ENCODE assay signal across 1 cellular context in the genomic region with DNA sequence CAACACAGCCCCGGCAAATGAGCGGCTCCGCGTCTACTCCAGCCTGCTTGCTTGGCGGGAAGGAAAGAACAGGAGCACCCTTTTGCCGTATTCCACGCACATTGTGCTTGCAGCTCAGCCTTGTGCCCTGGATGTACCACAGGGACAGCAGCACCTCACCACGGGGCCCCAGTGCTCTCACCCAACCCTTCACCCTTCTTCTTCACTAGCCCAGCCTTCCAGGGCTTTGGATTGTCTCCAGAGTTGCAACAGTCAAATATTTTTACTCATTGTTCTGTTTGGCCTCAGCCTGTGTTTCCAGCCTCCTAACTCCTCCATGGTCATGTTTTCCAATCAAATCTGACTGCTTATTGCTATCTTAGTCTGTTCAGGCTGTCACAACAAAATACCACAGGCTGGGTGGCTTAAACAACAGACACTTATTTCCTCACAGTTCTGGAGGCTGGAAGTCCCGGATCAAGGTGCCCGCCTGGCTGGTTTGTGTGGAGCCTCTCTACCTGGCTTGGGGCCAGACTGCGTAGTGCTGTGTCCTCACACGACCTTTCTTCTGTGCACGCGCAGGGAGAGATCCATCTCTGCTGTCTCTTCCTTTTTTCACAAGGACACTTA.
TF ChIP-seq lines count a peak whose summit lies in the region.

No MANE protein-coding gene starts in this region.

TF ChIP-seq in HepG2, 621 proteins besides CTCF, POLR2A, EP300 and RAD21 (continued from another document and continues in another):
- TF ChIP-seq, protein P1, sequence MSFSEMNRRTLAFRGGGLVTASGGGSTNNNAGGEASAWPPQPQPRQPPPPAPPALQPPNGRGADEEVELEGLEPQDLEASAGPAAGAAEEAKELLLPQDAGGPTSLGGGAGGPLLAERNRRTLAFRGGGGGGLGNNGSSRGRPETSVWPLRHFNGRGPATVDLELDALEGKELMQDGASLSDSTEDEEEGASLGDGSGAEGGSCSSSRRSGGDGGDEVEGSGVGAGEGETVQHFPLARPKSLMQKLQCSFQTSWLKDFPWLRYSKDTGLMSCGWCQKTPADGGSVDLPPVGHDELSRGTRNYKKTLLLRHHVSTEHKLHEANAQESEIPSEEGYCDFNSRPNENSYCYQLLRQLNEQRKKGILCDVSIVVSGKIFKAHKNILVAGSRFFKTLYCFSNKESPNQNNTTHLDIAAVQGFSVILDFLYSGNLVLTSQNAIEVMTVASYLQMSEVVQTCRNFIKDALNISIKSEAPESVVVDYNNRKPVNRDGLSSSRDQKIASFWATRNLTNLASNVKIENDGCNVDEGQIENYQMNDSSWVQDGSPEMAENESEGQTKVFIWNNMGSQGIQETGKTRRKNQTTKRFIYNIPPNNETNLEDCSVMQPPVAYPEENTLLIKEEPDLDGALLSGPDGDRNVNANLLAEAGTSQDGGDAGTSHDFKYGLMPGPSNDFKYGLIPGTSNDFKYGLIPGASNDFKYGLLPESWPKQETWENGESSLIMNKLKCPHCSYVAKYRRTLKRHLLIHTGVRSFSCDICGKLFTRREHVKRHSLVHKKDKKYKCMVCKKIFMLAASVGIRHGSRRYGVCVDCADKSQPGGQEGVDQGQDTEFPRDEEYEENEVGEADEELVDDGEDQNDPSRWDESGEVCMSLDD (CRISPR knock-in tag; IDR thresholded peaks at IDR 0.05; ENCODE audit: borderline replicate concordance), result no peak
- TF ChIP-seq NFYB (CRISPR knock-in tag; IDR thresholded peaks at IDR 0.05) (no peak), ZNF121 (CRISPR knock-in tag; IDR thresholded peaks at IDR 0.05) (no peak), ZNF577 (CRISPR knock-in tag; IDR thresholded peaks at IDR 0.05; ENCODE audit: borderline replicate concordance, low read depth) (no peak), ZBTB1 (CRISPR knock-in tag; IDR thresholded peaks at IDR 0.05; ENCODE audit: borderline replicate concordance) (no peak), RNF2 (conservative IDR thresholded peaks at IDR 0.05; ENCODE audit: low read depth) (no peak), CREM (IDR thresholded peaks at IDR 0.05) (peak; percentile 30; the same call in 1 of the 2 replicates), CREM (CRISPR knock-in tag; IDR thresholded peaks at IDR 0.05) (no peak), ZFP36L2 (CRISPR knock-in tag; IDR thresholded peaks at IDR 0.05) (no peak), ZNF775 (CRISPR knock-in tag; IDR thresholded peaks at IDR 0.05; ENCODE audit: borderline replicate concordance) (no peak), ZBTB42 (CRISPR knock-in tag; IDR thresholded peaks at IDR 0.05) (no peak), CBX2 (IDR thresholded peaks at IDR 0.05; ENCODE audit: low read depth, low read length) (no peak), CBX2 (CRISPR knock-in tag; IDR thresholded peaks at IDR 0.05; ENCODE audit: low read depth) (no peak), SETDB1 (CRISPR knock-in tag; IDR thresholded peaks at IDR 0.05; ENCODE audit: borderline replicate concordance) (no peak), RXRA (CRISPR knock-in tag; IDR thresholded peaks at IDR 0.05) (peak; percentile 94), ZFP1 (CRISPR knock-in tag; IDR thresholded peaks at IDR 0.05) (no peak), TEAD3 (CRISPR knock-in tag; optimal IDR thresholded peaks at IDR 0.05; ENCODE audit: borderline replicate concordance) (no peak), BORCS8-MEF2B (CRISPR knock-in tag; IDR thresholded peaks at IDR 0.05) (no peak), PHF21A (CRISPR knock-in tag; IDR thresholded peaks at IDR 0.05) (no peak), NCOR1 (IDR thresholded peaks at IDR 0.05; ENCODE audit: borderline replicate concordance, low read length) (peak; percentile 58; the same call in 1 of the 2 replicates), IRX3 (CRISPR knock-in tag; IDR thresholded peaks at IDR 0.05; ENCODE audit: borderline replicate concordance, low read depth) (no peak), HNRNPH1 (optimal IDR thresholded peaks at IDR 0.05; ENCODE audit: low read depth, low read length) (no peak), ZNF766 (CRISPR knock-in tag; IDR thresholded peaks at IDR 0.05; ENCODE audit: borderline replicate concordance) (no peak), CAMTA2 (CRISPR knock-in tag; IDR thresholded peaks at IDR 0.05; ENCODE audit: borderline replicate concordance) (no peak), MTA1 (CRISPR knock-in tag; IDR thresholded peaks at IDR 0.05; ENCODE audit: borderline replicate concordance) (no peak), KAT8 (CRISPR knock-in tag; IDR thresholded peaks at IDR 0.05) (no peak), CENPT (CRISPR knock-in tag; IDR thresholded peaks at IDR 0.05; ENCODE audit: low read depth) (no peak), ETV6 (CRISPR knock-in tag; conservative IDR thresholded peaks at IDR 0.05) (no peak), ZBTB38 (CRISPR knock-in tag; IDR thresholded peaks at IDR 0.05) (no peak), TMF1 (CRISPR knock-in tag; IDR thresholded peaks at IDR 0.05; ENCODE audit: low read depth) (no peak), ATRX (CRISPR knock-in tag; IDR thresholded peaks at IDR 0.05; ENCODE audit: borderline replicate concordance) (no peak), NCOA2 (CRISPR knock-in tag; IDR thresholded peaks at IDR 0.05) (peak; percentile 66; the same call in 1 of the 2 replicates), TCF12 (IDR thresholded peaks at IDR 0.05) (no peak), TCF12 (CRISPR knock-in tag; IDR thresholded peaks at IDR 0.05) (no peak), JDP2 (CRISPR knock-in tag; IDR thresholded peaks at IDR 0.05; ENCODE audit: borderline replicate concordance) (no peak), ZNF251 (CRISPR knock-in tag; IDR thresholded peaks at IDR 0.05) (no peak), ZNF354B (CRISPR knock-in tag; IDR thresholded peaks at IDR 0.05) (no peak), SALL1 (CRISPR knock-in tag; IDR thresholded peaks at IDR 0.05) (peak; percentile 43; the same call in 1 of the 2 replicates), ZMYM4 (CRISPR knock-in tag; IDR thresholded peaks at IDR 0.05) (no peak), KLF15 (CRISPR knock-in tag; IDR thresholded peaks at IDR 0.05; ENCODE audit: borderline replicate concordance) (no peak), TGIF2 (CRISPR knock-in tag; IDR thresholded peaks at IDR 0.05) (no peak), RARA (CRISPR knock-in tag; IDR thresholded peaks at IDR 0.05) (0 out of 2 replicates have a peak, but pooled peaks have one; percentile 27), SP140L (CRISPR knock-in tag; IDR thresholded peaks at IDR 0.05; ENCODE audit: borderline replicate concordance) (no peak), FOXA3 (CRISPR knock-in tag; IDR thresholded peaks at IDR 0.05) (peak; percentile 31; the same call in 1 of the 2 replicates), TP53 (CRISPR knock-in tag; conservative IDR thresholded peaks at IDR 0.05) (no peak), ZNF850 (CRISPR knock-in tag; conservative IDR thresholded peaks at IDR 0.05) (no peak), ZNF883 (CRISPR knock-in tag; IDR thresholded peaks at IDR 0.05; ENCODE audit: not compliant biosample characterization) (no peak), ZFP36 (IDR thresholded peaks at IDR 0.05; ENCODE audit: borderline replicate concordance, low read depth, low read length, partially characterized antibody) (no peak), ZNF530 (CRISPR knock-in tag; IDR thresholded peaks at IDR 0.05; ENCODE audit: low read depth) (no peak), ZNF891 (CRISPR knock-in tag; IDR thresholded peaks at IDR 0.05) (no peak), ZNF296 (CRISPR knock-in tag; conservative IDR thresholded peaks at IDR 0.05) (no peak), SKI (IDR thresholded peaks at IDR 0.05; ENCODE audit: partially characterized antibody) (peak; percentile 75), WIZ (CRISPR knock-in tag; IDR thresholded peaks at IDR 0.05) (no peak), STAT5B (CRISPR knock-in tag; IDR thresholded peaks at IDR 0.05) (no peak), SNAI1 (CRISPR knock-in tag; IDR thresholded peaks at IDR 0.05; ENCODE audit: borderline replicate concordance) (no peak), ZNF7 (CRISPR knock-in tag; IDR thresholded peaks at IDR 0.05) (no peak)
- TF ChIP-seq, protein P2, sequence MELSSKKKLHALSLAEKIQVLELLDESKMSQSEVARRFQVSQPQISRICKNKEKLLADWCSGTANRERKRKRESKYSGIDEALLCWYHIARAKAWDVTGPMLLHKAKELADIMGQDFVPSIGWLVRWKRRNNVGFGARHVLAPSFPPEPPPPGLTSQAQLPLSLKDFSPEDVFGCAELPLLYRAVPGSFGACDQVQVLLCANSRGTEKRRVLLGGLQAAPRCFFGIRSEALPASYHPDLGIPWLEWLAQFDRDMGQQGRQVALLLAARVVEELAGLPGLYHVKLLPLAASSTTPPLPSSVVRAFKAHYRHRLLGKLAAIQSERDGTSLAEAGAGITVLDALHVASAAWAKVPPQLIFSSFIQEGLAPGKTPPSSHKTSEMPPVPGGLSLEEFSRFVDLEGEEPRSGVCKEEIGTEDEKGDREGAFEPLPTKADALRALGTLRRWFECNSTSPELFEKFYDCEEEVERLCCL (CRISPR knock-in tag; IDR thresholded peaks at IDR 0.05; ENCODE audit: borderline replicate concordance), result no peak
- TF ChIP-seq, protein P3, sequence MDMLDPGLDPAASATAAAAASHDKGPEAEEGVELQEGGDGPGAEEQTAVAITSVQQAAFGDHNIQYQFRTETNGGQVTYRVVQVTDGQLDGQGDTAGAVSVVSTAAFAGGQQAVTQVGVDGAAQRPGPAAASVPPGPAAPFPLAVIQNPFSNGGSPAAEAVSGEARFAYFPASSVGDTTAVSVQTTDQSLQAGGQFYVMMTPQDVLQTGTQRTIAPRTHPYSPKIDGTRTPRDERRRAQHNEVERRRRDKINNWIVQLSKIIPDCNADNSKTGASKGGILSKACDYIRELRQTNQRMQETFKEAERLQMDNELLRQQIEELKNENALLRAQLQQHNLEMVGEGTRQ (IDR thresholded peaks at IDR 0.05; ENCODE audit: low read depth, low read length), result no peak
- TF ChIP-seq, protein P3 (CRISPR knock-in tag; IDR thresholded peaks at IDR 0.05; ENCODE audit: borderline replicate concordance), result no peak
- TF ChIP-seq, protein P4, sequence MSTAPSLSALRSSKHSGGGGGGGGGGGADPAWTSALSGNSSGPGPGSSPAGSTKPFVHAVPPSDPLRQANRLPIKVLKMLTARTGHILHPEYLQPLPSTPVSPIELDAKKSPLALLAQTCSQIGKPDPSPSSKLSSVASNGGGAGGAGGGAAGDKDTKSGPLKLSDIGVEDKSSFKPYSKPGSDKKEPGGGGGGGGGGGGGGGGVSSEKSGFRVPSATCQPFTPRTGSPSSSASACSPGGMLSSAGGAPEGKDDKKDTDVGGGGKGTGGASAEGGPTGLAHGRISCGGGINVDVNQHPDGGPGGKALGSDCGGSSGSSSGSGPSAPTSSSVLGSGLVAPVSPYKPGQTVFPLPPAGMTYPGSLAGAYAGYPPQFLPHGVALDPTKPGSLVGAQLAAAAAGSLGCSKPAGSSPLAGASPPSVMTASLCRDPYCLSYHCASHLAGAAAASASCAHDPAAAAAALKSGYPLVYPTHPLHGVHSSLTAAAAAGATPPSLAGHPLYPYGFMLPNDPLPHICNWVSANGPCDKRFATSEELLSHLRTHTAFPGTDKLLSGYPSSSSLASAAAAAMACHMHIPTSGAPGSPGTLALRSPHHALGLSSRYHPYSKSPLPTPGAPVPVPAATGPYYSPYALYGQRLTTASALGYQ (CRISPR knock-in tag; IDR thresholded peaks at IDR 0.05), result no peak
- TF ChIP-seq, protein P5, sequence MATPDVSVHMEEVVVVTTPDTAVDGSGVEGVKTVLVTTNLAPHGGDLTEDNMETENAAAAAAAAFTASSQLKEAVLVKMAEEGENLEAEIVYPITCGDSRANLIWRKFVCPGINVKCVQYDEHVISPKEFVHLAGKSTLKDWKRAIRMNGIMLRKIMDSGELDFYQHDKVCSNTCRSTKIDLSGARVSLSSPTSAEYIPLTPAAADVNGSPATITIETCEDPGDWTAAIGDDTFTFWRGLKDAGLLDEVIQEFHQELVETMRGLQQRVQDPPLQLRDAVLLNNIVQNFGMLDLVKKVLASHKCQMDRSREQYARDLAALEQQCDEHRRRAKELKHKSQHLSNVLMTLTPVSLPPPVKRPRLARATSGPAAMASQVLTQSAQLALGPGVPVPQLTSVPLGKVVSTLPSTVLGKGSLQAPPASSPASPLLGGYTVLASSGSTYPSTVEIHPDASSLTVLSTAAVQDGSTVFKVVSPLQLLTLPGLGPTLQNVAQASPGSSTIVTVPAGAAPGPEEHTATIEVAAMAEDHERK (CRISPR knock-in tag; IDR thresholded peaks at IDR 0.05; ENCODE audit: low read depth), result no peak
- TF ChIP-seq, protein P6, sequence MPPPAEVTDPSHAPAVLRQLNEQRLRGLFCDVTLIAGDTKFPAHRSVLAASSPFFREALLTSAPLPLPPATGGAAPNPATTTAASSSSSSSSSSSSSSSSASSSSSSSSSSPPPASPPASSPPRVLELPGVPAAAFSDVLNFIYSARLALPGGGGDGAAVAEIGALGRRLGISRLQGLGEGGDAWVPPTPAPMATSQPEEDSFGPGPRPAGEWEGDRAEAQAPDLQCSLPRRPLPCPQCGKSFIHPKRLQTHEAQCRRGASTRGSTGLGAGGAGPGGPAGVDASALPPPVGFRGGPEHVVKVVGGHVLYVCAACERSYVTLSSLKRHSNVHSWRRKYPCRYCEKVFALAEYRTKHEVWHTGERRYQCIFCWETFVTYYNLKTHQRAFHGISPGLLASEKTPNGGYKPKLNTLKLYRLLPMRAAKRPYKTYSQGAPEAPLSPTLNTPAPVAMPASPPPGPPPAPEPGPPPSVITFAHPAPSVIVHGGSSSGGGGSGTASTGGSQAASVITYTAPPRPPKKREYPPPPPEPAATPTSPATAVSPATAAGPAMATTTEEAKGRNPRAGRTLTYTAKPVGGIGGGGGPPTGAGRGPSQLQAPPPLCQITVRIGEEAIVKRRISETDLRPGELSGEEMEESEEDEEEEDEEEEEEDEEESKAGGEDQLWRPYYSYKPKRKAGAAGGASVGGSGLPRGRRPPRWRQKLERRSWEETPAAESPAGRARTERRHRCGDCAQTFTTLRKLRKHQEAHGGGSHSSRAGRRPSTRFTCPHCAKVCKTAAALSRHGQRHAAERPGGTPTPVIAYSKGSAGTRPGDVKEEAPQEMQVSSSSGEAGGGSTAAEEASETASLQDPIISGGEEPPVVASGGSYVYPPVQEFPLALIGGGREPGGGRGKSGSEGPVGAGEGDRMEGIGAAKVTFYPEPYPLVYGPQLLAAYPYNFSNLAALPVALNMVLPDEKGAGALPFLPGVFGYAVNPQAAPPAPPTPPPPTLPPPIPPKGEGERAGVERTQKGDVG (CRISPR knock-in tag; IDR thresholded peaks at IDR 0.05; ENCODE audit: borderline replicate concordance), result no peak
- TF ChIP-seq, protein P7, sequence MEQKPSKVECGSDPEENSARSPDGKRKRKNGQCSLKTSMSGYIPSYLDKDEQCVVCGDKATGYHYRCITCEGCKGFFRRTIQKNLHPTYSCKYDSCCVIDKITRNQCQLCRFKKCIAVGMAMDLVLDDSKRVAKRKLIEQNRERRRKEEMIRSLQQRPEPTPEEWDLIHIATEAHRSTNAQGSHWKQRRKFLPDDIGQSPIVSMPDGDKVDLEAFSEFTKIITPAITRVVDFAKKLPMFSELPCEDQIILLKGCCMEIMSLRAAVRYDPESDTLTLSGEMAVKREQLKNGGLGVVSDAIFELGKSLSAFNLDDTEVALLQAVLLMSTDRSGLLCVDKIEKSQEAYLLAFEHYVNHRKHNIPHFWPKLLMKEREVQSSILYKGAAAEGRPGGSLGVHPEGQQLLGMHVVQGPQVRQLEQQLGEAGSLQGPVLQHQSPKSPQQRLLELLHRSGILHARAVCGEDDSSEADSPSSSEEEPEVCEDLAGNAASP (CRISPR knock-in tag; IDR thresholded peaks at IDR 0.05; ENCODE audit: borderline replicate concordance), result peak; percentile 99
